Comparison of ENCODE assay signal across 1 cellular context in the genomic region with DNA sequence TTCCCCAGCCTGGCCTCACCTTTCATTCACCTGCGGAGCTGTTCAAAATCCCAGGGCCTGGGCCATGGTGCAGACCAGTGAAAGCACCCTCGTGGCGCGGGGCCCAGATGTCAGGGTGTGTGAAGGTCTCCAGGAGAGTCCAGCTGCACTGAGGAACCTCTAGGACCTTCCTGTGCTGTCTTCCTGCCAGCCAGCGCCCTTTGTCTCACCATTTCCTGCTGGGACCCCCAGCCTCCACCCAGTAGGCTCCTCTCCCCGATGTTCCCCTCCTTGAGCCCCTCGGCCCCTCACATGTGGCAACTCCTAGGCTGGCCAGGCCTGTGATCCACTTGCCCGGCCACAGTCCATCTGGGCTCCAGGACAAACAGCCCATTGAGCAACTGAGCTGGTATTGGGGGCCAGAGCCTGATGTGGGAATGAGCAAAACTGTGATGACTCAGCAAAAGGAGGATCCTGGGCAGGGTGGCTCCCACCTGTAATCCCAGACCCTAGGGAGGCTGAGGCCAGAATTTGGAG.
A peak's percentile ranks its signal among the peaks of the same experiment; 100 is the strongest.
TF ChIP-seq lines count a peak whose summit lies in the region.

No MANE protein-coding gene starts in this region.

TF ChIP-seq in HepG2, 621 proteins besides CTCF, POLR2A, EP300 and RAD21 (continued from another document and continues in another):
- TF ChIP-seq ZNF296 (CRISPR knock-in tag; conservative IDR thresholded peaks at IDR 0.05) (no peak), ZMYM3 (CRISPR knock-in tag; IDR thresholded peaks at IDR 0.05) (0 out of 2 replicates have a peak, but pooled peaks have one; percentile 10), SETDB1 (CRISPR knock-in tag; IDR thresholded peaks at IDR 0.05; ENCODE audit: borderline replicate concordance) (no peak), ZNF335 (CRISPR knock-in tag; IDR thresholded peaks at IDR 0.05) (no peak), ZNF563 (CRISPR knock-in tag; IDR thresholded peaks at IDR 0.05) (no peak), ZC3H13 (CRISPR knock-in tag; IDR thresholded peaks at IDR 0.05) (no peak), ZNF20 (CRISPR knock-in tag; IDR thresholded peaks at IDR 0.05) (no peak), HOXA9 (CRISPR knock-in tag; IDR thresholded peaks at IDR 0.05; ENCODE audit: borderline replicate concordance) (no peak), KDM6A (CRISPR knock-in tag; IDR thresholded peaks at IDR 0.05; ENCODE audit: low read depth) (no peak), NCOR1 (IDR thresholded peaks at IDR 0.05; ENCODE audit: borderline replicate concordance, low read length) (no peak), ZNF878 (CRISPR knock-in tag; IDR thresholded peaks at IDR 0.05) (no peak), ZSCAN22 (CRISPR knock-in tag; IDR thresholded peaks at IDR 0.05) (no peak), ZNF121 (CRISPR knock-in tag; IDR thresholded peaks at IDR 0.05) (peak; percentile 72), KIAA2018 (CRISPR knock-in tag; IDR thresholded peaks at IDR 0.05; ENCODE audit: borderline replicate concordance) (no peak), REPIN1 (CRISPR knock-in tag; IDR thresholded peaks at IDR 0.05; ENCODE audit: borderline replicate concordance, low read depth) (no peak), POGK (CRISPR knock-in tag; conservative IDR thresholded peaks at IDR 0.05) (no peak; the same call in 1 of the 2 replicates), SIN3B (IDR thresholded peaks at IDR 0.05; ENCODE audit: low read length) (no peak), ZNF383 (CRISPR knock-in tag; IDR thresholded peaks at IDR 0.05; ENCODE audit: borderline replicate concordance) (no peak), POLR2AphosphoS2 (IDR thresholded peaks at IDR 0.05; ENCODE audit: low read depth, low read length) (no peak), SIX1 (CRISPR knock-in tag; IDR thresholded peaks at IDR 0.05; ENCODE audit: borderline replicate concordance) (no peak), LRRFIP1 (CRISPR knock-in tag; conservative IDR thresholded peaks at IDR 0.05) (no peak), ZNF350 (CRISPR knock-in tag; IDR thresholded peaks at IDR 0.05; ENCODE audit: borderline replicate concordance, low read depth) (peak; percentile 53; the same call in 1 of the 2 replicates), AFF4 (CRISPR knock-in tag; IDR thresholded peaks at IDR 0.05) (no peak), ZSCAN21 (CRISPR knock-in tag; IDR thresholded peaks at IDR 0.05; ENCODE audit: borderline replicate concordance) (0 out of 2 replicates have a peak, but pooled peaks have one; percentile 16), ZNF343 (CRISPR knock-in tag; IDR thresholded peaks at IDR 0.05) (no peak), ZKSCAN8 (CRISPR knock-in tag; IDR thresholded peaks at IDR 0.05; ENCODE audit: borderline replicate concordance) (no peak), YEATS2 (CRISPR knock-in tag; IDR thresholded peaks at IDR 0.05; ENCODE audit: borderline replicate concordance) (no peak), RARG (CRISPR knock-in tag; IDR thresholded peaks at IDR 0.05; ENCODE audit: low read depth) (no peak), CBX1 (IDR thresholded peaks at IDR 0.05; ENCODE audit: low read depth) (no peak)
- TF ChIP-seq, protein P1, sequence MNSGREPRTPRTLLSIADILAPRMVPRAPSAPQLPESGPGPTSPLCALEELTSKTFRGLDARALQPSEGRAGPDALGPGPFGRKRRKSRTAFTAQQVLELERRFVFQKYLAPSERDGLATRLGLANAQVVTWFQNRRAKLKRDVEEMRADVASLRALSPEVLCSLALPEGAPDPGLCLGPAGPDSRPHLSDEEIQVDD (CRISPR knock-in tag; IDR thresholded peaks at IDR 0.05; ENCODE audit: borderline replicate concordance): no peak
- TF ChIP-seq, protein P2, sequence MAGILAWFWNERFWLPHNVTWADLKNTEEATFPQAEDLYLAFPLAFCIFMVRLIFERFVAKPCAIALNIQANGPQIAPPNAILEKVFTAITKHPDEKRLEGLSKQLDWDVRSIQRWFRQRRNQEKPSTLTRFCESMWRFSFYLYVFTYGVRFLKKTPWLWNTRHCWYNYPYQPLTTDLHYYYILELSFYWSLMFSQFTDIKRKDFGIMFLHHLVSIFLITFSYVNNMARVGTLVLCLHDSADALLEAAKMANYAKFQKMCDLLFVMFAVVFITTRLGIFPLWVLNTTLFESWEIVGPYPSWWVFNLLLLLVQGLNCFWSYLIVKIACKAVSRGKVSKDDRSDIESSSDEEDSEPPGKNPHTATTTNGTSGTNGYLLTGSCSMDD (CRISPR knock-in tag; IDR thresholded peaks at IDR 0.05): no peak
- TF ChIP-seq, protein P3, sequence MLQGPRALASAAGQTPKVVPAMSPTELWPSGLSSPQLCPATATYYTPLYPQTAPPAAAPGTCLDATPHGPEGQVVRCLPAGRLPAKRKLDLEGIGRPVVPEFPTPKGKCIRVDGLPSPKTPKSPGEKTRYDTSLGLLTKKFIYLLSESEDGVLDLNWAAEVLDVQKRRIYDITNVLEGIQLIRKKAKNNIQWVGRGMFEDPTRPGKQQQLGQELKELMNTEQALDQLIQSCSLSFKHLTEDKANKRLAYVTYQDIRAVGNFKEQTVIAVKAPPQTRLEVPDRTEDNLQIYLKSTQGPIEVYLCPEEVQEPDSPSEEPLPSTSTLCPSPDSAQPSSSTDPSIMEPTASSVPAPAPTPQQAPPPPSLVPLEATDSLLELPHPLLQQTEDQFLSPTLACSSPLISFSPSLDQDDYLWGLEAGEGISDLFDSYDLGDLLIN (CRISPR knock-in tag; IDR thresholded peaks at IDR 0.05; ENCODE audit: borderline replicate concordance): no peak
- TF ChIP-seq, protein P4, sequence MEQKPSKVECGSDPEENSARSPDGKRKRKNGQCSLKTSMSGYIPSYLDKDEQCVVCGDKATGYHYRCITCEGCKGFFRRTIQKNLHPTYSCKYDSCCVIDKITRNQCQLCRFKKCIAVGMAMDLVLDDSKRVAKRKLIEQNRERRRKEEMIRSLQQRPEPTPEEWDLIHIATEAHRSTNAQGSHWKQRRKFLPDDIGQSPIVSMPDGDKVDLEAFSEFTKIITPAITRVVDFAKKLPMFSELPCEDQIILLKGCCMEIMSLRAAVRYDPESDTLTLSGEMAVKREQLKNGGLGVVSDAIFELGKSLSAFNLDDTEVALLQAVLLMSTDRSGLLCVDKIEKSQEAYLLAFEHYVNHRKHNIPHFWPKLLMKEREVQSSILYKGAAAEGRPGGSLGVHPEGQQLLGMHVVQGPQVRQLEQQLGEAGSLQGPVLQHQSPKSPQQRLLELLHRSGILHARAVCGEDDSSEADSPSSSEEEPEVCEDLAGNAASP (CRISPR knock-in tag; IDR thresholded peaks at IDR 0.05; ENCODE audit: borderline replicate concordance): no peak; the same call in 1 of the 2 replicates
